ENCODE assay signal across 26 cellular contexts in genomic region chrX:138921031-138921430, GRCh38.
DNase-seq lines count a peak whose midpoint lies in the region; ATAC-seq, FAIRE-seq and TF ChIP-seq lines count a peak whose summit lies in the region.
"Had no signal": no experiment of that assay in that cellular context is flagged by ENCODE, and none has a peak within 500 bp of the region (broad histone marks: within the 10 kb centered on the region; RNA-seq: fewer than 3 reads in every experiment).

No MANE protein-coding gene starts in this region.

- no peak overlapping the region for H3K4me2 ChIP-seq in PC-3 (ENCODE audit: low read length)
- no peak overlapping the region for H3K4me2 ChIP-seq in astrocyte (ENCODE audit: low read length)
- H3K4me2 ChIP-seq: BLaER1 had no signal

- H3K9ac ChIP-seq in PC-3 (ENCODE audit: low read length) (no peak overlapping the region), astrocyte (ENCODE audit: low read length) (no peak overlapping the region)
- H3K9ac ChIP-seq: BLaER1 had no signal

- FAIRE-seq in astrocyte (lab: Jason Lieb, UNC), result peak; percentile 75
- FAIRE-seq: A204.1, GM12878, GM12892, GM18507 had no signal

- POLR2A ChIA-PET in PC-3 (lab: Charles Lee; ENCODE audit: unreplicated experiment), result interaction anchor here (0.7 kb wide), 1 partner anchor 17 kb away, joined by 3 read pairs; no protein-coding TSS in a partner anchor

- no peak overlapping the region for H3K27ac ChIP-seq in PC-3 (ENCODE audit: low read length)
- H3K27ac ChIP-seq in astrocyte (ENCODE audit: low read depth, low read length), result no peak overlapping the region
- no peak overlapping the region for H3K27ac ChIP-seq in left lung
- H3K27ac ChIP-seq in ascending aorta, result no peak overlapping the region
- H3K27ac ChIP-seq: BLaER1 had no signal

- CTCF ChIA-PET in PC-3 (lab: Charles Lee), result no interaction called here

- H4K20me1 ChIP-seq in PC-3 (ENCODE audit: low read length) (no peaks in the 10 kb centered on the region), astrocyte (ENCODE audit: insufficient read depth, low read length) (no peaks in the 10 kb centered on the region)
- H4K20me1 ChIP-seq: BLaER1 had no signal

- H3K9me3 ChIP-seq in PC-3 (ENCODE audit: low read length), result no peaks in the 10 kb centered on the region
- no peaks in the 10 kb centered on the region for H3K9me3 ChIP-seq in astrocyte (ENCODE audit: insufficient read depth, low read depth, low read length)
- H3K9me3 ChIP-seq in left lung, result no peaks in the 10 kb centered on the region
- H3K9me3 ChIP-seq in ascending aorta, result no peaks in the 10 kb centered on the region
- H3K9me3 ChIP-seq: BE2C, BLaER1 had no signal

- H3K4me3 ChIP-seq in PC-3 (ENCODE audit: low read length), result no peak overlapping the region
- no peak overlapping the region for H3K4me3 ChIP-seq in astrocyte (ENCODE audit: insufficient read depth, low read depth, low read length)
- no peak overlapping the region for H3K4me3 ChIP-seq in left lung
- no peak overlapping the region for H3K4me3 ChIP-seq in ascending aorta
- H3K4me3 ChIP-seq: BLaER1, GM12878 had no signal

- no TSS peak for BruUV-seq in PC-3 (replicated peaks; lab: Mats Ljungman, UMichigan)

- H3K4me3 Mint-ChIP-seq in astrocyte (ENCODE audit: unreplicated experiment), result no peak overlapping the region
- H3K4me3 Mint-ChIP-seq: CD14-positive monocyte; CD4-positive, alpha-beta memory T cell; CD4-positive, CD25-positive, alpha-beta regulatory T cell; CD8-positive, alpha-beta memory T cell had no signal

- H3K4me1 Mint-ChIP-seq in astrocyte (ENCODE audit: low read depth, unreplicated experiment), result peaks cover 12% of the 10 kb centered on the region
- H3K4me1 Mint-ChIP-seq: CD4-positive, alpha-beta memory T cell; CD4-positive, CD25-positive, alpha-beta regulatory T cell; CD8-positive, alpha-beta memory T cell had no signal

- no peak overlapping the region for H3K27ac Mint-ChIP-seq in astrocyte (ENCODE audit: unreplicated experiment)
- H3K27ac Mint-ChIP-seq: CD14-positive monocyte; CD4-positive, alpha-beta memory T cell; CD4-positive, CD25-positive, alpha-beta regulatory T cell; CD8-positive, alpha-beta memory T cell had no signal

- no peaks in the 10 kb centered on the region for H3K9me3 Mint-ChIP-seq in astrocyte (ENCODE audit: unreplicated experiment)
- H3K9me3 Mint-ChIP-seq: CD14-positive monocyte; CD4-positive, CD25-positive, alpha-beta regulatory T cell; CD8-positive, alpha-beta memory T cell had no signal

- H3K9me2 ChIP-seq in PC-3 (replicated peaks; ENCODE audit: low read length), result no peaks in the 10 kb centered on the region

- H3K36me3 ChIP-seq in PC-3 (ENCODE audit: low read depth, low read length) (no peaks in the 10 kb centered on the region), astrocyte (ENCODE audit: insufficient read depth, low read length) (no peaks in the 10 kb centered on the region), left lung (no peaks in the 10 kb centered on the region), ascending aorta (no peaks in the 10 kb centered on the region)
- H3K36me3 ChIP-seq: BE2C, BLaER1 had no signal

- H3F3A ChIP-seq in PC-3 (ENCODE audit: low read length, unreplicated experiment), result no peaks in the 10 kb centered on the region

- H3K79me2 ChIP-seq in PC-3 (ENCODE audit: low read length) (no peaks in the 10 kb centered on the region), astrocyte (ENCODE audit: insufficient read depth, low read length) (no peaks in the 10 kb centered on the region)

- intact Hi-C loops in PC-3 (cut with micrococcal nuclease), result no loop called here
- intact Hi-C loops in left lung (cut with DNase I), result no loop called here
- intact Hi-C loops in ascending aorta (cut with DNase I), result no loop called here

- H2AFZ ChIP-seq in PC-3 (ENCODE audit: low read length) (no peak overlapping the region), astrocyte (ENCODE audit: low read depth, low read length) (no peak overlapping the region)

- DNase-seq in PC-3 (peak; percentile 60), astrocyte (ENCODE audit: low read depth) (no peak), left lung (no peak), ascending aorta (ENCODE audit: low spot score in 2 of 2) (no peak)
- DNase-seq: 8988T; ACHN; BE2C; C1 segment of cervical spinal cord; CD4-positive, alpha-beta memory T cell; CD4-positive, CD25-positive, alpha-beta regulatory T cell; CD8-positive, alpha-beta memory T cell; COR-L47; DMS 273 treated with DMSO at 0.1 percent for 48 hours; DMS153; DMS79; DND-41; EL; GDM1 had no signal

- H3K4me1 ChIP-seq in PC-3 (ENCODE audit: insufficient read depth, low read length) (peaks cover 57% of the 10 kb centered on the region), astrocyte (ENCODE audit: insufficient read depth, low read length) (peaks cover 8% of the 10 kb centered on the region), left lung (no peaks in the 10 kb centered on the region), ascending aorta (no peaks in the 10 kb centered on the region)
- H3K4me1 ChIP-seq: BE2C, BLaER1 had no signal

- H3K27me3 Mint-ChIP-seq in astrocyte (ENCODE audit: low read depth, unreplicated experiment), result no peaks in the 10 kb centered on the region
- H3K27me3 Mint-ChIP-seq: CD4-positive, alpha-beta memory T cell; CD4-positive, CD25-positive, alpha-beta regulatory T cell had no signal

- no peaks in the 10 kb centered on the region for H3K36me3 Mint-ChIP-seq in astrocyte (ENCODE audit: low read depth, unreplicated experiment)
- H3K36me3 Mint-ChIP-seq: CD14-positive monocyte; CD4-positive, alpha-beta memory T cell; CD4-positive, CD25-positive, alpha-beta regulatory T cell; CD8-positive, alpha-beta memory T cell had no signal

- ATAC-seq in PC-3 (no peak), left lung (peak; percentile 56), HG03521 (IDR thresholded peaks at IDR 0.05; ENCODE audit: unreplicated experiment) (no peak), GM21619 (IDR thresholded peaks at IDR 0.05; ENCODE audit: unreplicated experiment) (no peak)
- ATAC-seq: GM12878 had no signal

- no peaks in the 10 kb centered on the region for H3K27me3 ChIP-seq in PC-3 (ENCODE audit: low read length)
- H3K27me3 ChIP-seq in astrocyte (ENCODE audit: insufficient read depth, low read length), result no peaks in the 10 kb centered on the region
- H3K27me3 ChIP-seq in left lung, result no peaks in the 10 kb centered on the region
- H3K27me3 ChIP-seq in ascending aorta, result no peaks in the 10 kb centered on the region
- H3K27me3 ChIP-seq: BE2C had no signal

- no peak for TF ChIP-seq CTCF in PC-3 (conservative IDR thresholded peaks at IDR 0.05; ENCODE audit: low read depth, low read length)
- no peak for TF ChIP-seq CTCF in astrocyte (IDR thresholded peaks at IDR 0.05; ENCODE audit: insufficient read depth, low read depth, low read length)
- TF ChIP-seq CTCF in left lung (IDR thresholded peaks at IDR 0.05), result no peak
- TF ChIP-seq CTCF in ascending aorta (IDR thresholded peaks at IDR 0.05), result no peak
